In genomic region chr7:108236681-108237415, GRCh38 we compare ENCODE assay signal across 1 cellular context.
A peak's percentile ranks its signal among the peaks of the same experiment; 100 is the strongest.
TF ChIP-seq lines count a peak whose summit lies in the region.

No MANE protein-coding gene starts in this region.

TF ChIP-seq in K562, 482 proteins besides CTCF, POLR2A, EP300 and RAD21 (continued from another document and continues in another):
- TF ChIP-seq CHAMP1 (IDR thresholded peaks at IDR 0.05), result 0 out of 2 replicates have a peak, but pooled peaks have one; percentile 46
- peak; percentile 78; the same call in 1 of the 2 replicates for TF ChIP-seq DPF2 (IDR thresholded peaks at IDR 0.05)
- no peak for TF ChIP-seq ZNF41 (CRISPR knock-in tag; conservative IDR thresholded peaks at IDR 0.05)
- TF ChIP-seq ZNF121 (CRISPR knock-in tag; conservative IDR thresholded peaks at IDR 0.05), result no peak
- TF ChIP-seq FOXA3 (CRISPR knock-in tag; conservative IDR thresholded peaks at IDR 0.05 in 1 of 2, IDR thresholded peaks at IDR 0.05 in 1 of 2), result no peak
- no peak for TF ChIP-seq ID3 (CRISPR knock-in tag; IDR thresholded peaks at IDR 0.05)
- no peak for TF ChIP-seq ID3 (tag; IDR thresholded peaks at IDR 0.05)
- TF ChIP-seq FOSL1 (tag; conservative IDR thresholded peaks at IDR 0.05), result peak; percentile 87
- peak; percentile 68; the same call in 1 of the 2 replicates for TF ChIP-seq ZNF592 (IDR thresholded peaks at IDR 0.05)
- TF ChIP-seq TCF7 (IDR thresholded peaks at IDR 0.05; ENCODE audit: borderline replicate concordance), result peak; percentile 62; the same call in 1 of the 2 replicates
- TF ChIP-seq MEF2D (tag; conservative IDR thresholded peaks at IDR 0.05; ENCODE audit: low read depth), result peak; percentile 97
- TF ChIP-seq NR2C1 (IDR thresholded peaks at IDR 0.05), result no peak
- 0 out of 2 replicates have a peak, but pooled peaks have one; percentile 8 for TF ChIP-seq NR2C1 (tag; IDR thresholded peaks at IDR 0.05)
- TF ChIP-seq NCOA6 (IDR thresholded peaks at IDR 0.05), result no peak
- peak; percentile 47; the same call in 1 of the 2 replicates for TF ChIP-seq MTA1 (IDR thresholded peaks at IDR 0.05; ENCODE audit: borderline replicate concordance)
- peak; percentile 81 for TF ChIP-seq ARID1B (IDR thresholded peaks at IDR 0.05)
- TF ChIP-seq PHTF2 (CRISPR knock-in tag; IDR thresholded peaks at IDR 0.05), result no peak; the same call in 1 of the 2 replicates
- 0 out of 2 replicates have a peak, but pooled peaks have one; percentile 2 for TF ChIP-seq MAFF (IDR thresholded peaks at IDR 0.05; ENCODE audit: low read length)
- 0 out of 2 replicates have a peak, but pooled peaks have one; percentile 16 for TF ChIP-seq HMG20A (CRISPR knock-in tag; conservative IDR thresholded peaks at IDR 0.05)
- peak; percentile 77 for TF ChIP-seq L3MBTL2 (IDR thresholded peaks at IDR 0.05)
- TF ChIP-seq PRDM10 (IDR thresholded peaks at IDR 0.05; ENCODE audit: partially characterized antibody), result no peak
- TF ChIP-seq HEY1 (CRISPR knock-in tag; IDR thresholded peaks at IDR 0.05; ENCODE audit: borderline replicate concordance), result peak; percentile 65; the same call in 1 of the 2 replicates
- TF ChIP-seq SMARCA4 (IDR thresholded peaks at IDR 0.05), result peak; percentile 74; the same call in 1 of the 2 replicates
- peak; percentile 87 for TF ChIP-seq JUND (IDR thresholded peaks at IDR 0.05; ENCODE audit: borderline replicate concordance, low read depth, low read length)
- TF ChIP-seq JUND (tag; IDR thresholded peaks at IDR 0.05; ENCODE audit: borderline replicate concordance, low read depth, low read length), result peak; percentile 94; the same call in 2 of the 3 replicates
- TF ChIP-seq CREB1 (IDR thresholded peaks at IDR 0.05), result no peak
- no peak for TF ChIP-seq CREB1 (CRISPR knock-in tag; IDR thresholded peaks at IDR 0.05)
- TF ChIP-seq AFF4 (CRISPR knock-in tag; IDR thresholded peaks at IDR 0.05), result no peak
- peak; percentile 47; the same call in 1 of the 2 replicates for TF ChIP-seq ZNF766 (CRISPR knock-in tag; conservative IDR thresholded peaks at IDR 0.05)
- TF ChIP-seq SMARCE1 (IDR thresholded peaks at IDR 0.05), result peak; percentile 84
- 0 out of 6 replicates have a peak, but pooled peaks of 1 of the 3 experiments have one; percentile 19 for TF ChIP-seq ZBTB11 (CRISPR knock-in tag; IDR thresholded peaks at IDR 0.05)
- TF ChIP-seq CHD2 (IDR thresholded peaks at IDR 0.05; ENCODE audit: low read depth, low read length), result 0 out of 2 replicates have a peak, but pooled peaks have one; percentile 15
- TF ChIP-seq STAT5A (IDR thresholded peaks at IDR 0.05; ENCODE audit: borderline replicate concordance, low read length), result no peak
- peak; percentile 52; the same call in 1 of the 2 replicates for TF ChIP-seq LEF1 (IDR thresholded peaks at IDR 0.05)
- peak; percentile 97 for TF ChIP-seq NFATC3 (IDR thresholded peaks at IDR 0.05)
- TF ChIP-seq KLF10 (CRISPR knock-in tag; IDR thresholded peaks at IDR 0.05), result no peak
- TF ChIP-seq BACH1 (tag; IDR thresholded peaks at IDR 0.05), result peak; percentile 48; the same call in 1 of the 2 replicates
- TF ChIP-seq SMARCC2 (IDR thresholded peaks at IDR 0.05; ENCODE audit: low read depth), result peak; percentile 62; the same call in 1 of the 2 replicates
- TF ChIP-seq ATF1 (CRISPR knock-in tag; IDR thresholded peaks at IDR 0.05), result no peak
- TF ChIP-seq ATF1 (tag; IDR thresholded peaks at IDR 0.05), result no peak
- TF ChIP-seq HMBOX1 (IDR thresholded peaks at IDR 0.05), result peak; percentile 99
- 0 out of 2 replicates have a peak, but pooled peaks have one; percentile 35 for TF ChIP-seq JUNB (CRISPR knock-in tag; conservative IDR thresholded peaks at IDR 0.05)
- peak; percentile 34; the same call in 1 of the 2 replicates for TF ChIP-seq MYC (IDR thresholded peaks at IDR 0.05; ENCODE audit: low read depth, low read length)
- TF ChIP-seq MYC (CRISPR knock-in tag; IDR thresholded peaks at IDR 0.05; ENCODE audit: borderline replicate concordance, low read depth), result no peak
- TF ChIP-seq ZNF75A (CRISPR knock-in tag; IDR thresholded peaks at IDR 0.05), result no peak
